In genomic region chr1:62294211-62294610, GRCh38 we compare ENCODE assay signal across 9 cellular contexts. TPM values are rescaled to one million over a fixed set of nuclear protein-coding genes. Genes with fewer than 3 reads are reported as not detected.
DNase-seq lines count a peak whose midpoint lies in the region; ATAC-seq, FAIRE-seq and TF ChIP-seq lines count a peak whose summit lies in the region.
"Had no signal": no experiment of that assay in that cellular context is flagged by ENCODE, and none has a peak within 500 bp of the region (broad histone marks: within the 10 kb centered on the region; RNA-seq: fewer than 3 reads in every experiment).

No MANE protein-coding gene starts in this region.

- TF ChIP-seq CTCF in A549 (IDR thresholded peaks at IDR 0.05) (no peak), fibroblast of mammary gland (conservative IDR thresholded peaks at IDR 0.05; ENCODE audit: control insufficient read depth, insufficient read depth, low read depth, low read length) (peak; percentile 23)

- CTCF ChIA-PET in A549 (lab: Yijun Ruan, JAX) = interaction anchor here (0.6 to 2.1 kb wide), 7 partner anchors 9 to 113 kb away, joined by 3 to 12 read pairs (median 3); no protein-coding TSS in a partner anchor

- no peak for TF ChIP-seq EP300 in A549 (IDR thresholded peaks at IDR 0.05)

- no peak overlapping the region for H3K4me2 ChIP-seq in A549

- POLR2A ChIA-PET in A549 (lab: Yijun Ruan, JAX) = interaction anchor here (1.1 kb wide), 1 partner anchor 142 kb away, joined by 3 read pairs; no protein-coding TSS in a partner anchor

- WGBS in A549 (ENCODE audit: missing lambda C conversion rate) = 37% methylated on average over 4 of the region's 5 CpGs

- DNase-seq in A549 (ENCODE audit: low read depth in 1 of 2, low spot score in 1 of 2) = peak; percentile 19 to 22
- DNase-seq in ELF-1 (ENCODE audit: low read depth, low spot score) = peak; percentile 70
- peak; percentile 55 for DNase-seq in NCI-H69 (lab: John Stamatoyannopoulos, UW)
- peak; percentile 5 for DNase-seq in fibroblast of mammary gland (ENCODE audit: low read depth)
- DNase-seq in NCI-H2081 treated with DMSO at 0.1 percent for 48 hours (lab: John Stamatoyannopoulos, UW) = no peak
- no peak for DNase-seq in activated gamma-delta T cell treated with Interleukin-2 at 50 U/mL for 16 hours

- H3K27ac ChIP-seq in A549 = no peak overlapping the region

- H3K4me3 ChIP-seq in A549 (no peak overlapping the region), fibroblast of mammary gland (ENCODE audit: control insufficient read depth, low read depth, low read length) (no peak overlapping the region)
- H3K4me3 ChIP-seq: GM12878 had no signal

- no peaks in the 10 kb centered on the region for H3K9me3 ChIP-seq in A549

- ATAC-seq in A549 = peak; percentile 62 to 85; a peak in 4 of 6 replicates
- ATAC-seq in GM18502 (IDR thresholded peaks at IDR 0.05; ENCODE audit: poor library complexity, unreplicated experiment) = no peak
- ATAC-seq in HG02610 (IDR thresholded peaks at IDR 0.05; ENCODE audit: unreplicated experiment) = no peak
- ATAC-seq: GM12878 had no signal

- TF ChIP-seq RAD21 in A549 (conservative IDR thresholded peaks at IDR 0.05 in 1 of 2, IDR thresholded peaks at IDR 0.05 in 1 of 2) = peak in 1 of 2 experiments; percentile 55; a peak in 4 of 5 replicates

- no peaks in the 10 kb centered on the region for H3K4me1 ChIP-seq in A549

- TF ChIP-seq POLR2A in A549 (IDR thresholded peaks at IDR 0.05; ENCODE audit: low read length) = no peak

- FAIRE-seq in A549 (lab: Jason Lieb, UNC) = no peak
- FAIRE-seq: GM12878 had no signal

TF ChIP-seq in A549, 52 proteins besides CTCF, POLR2A, EP300 and RAD21:
- TF ChIP-seq SREBF2 (IDR thresholded peaks at IDR 0.05) = no peak
- no peak for TF ChIP-seq RCOR1 (IDR thresholded peaks at IDR 0.05; ENCODE audit: low read depth, low read length)
- TF ChIP-seq SMC3 (IDR thresholded peaks at IDR 0.05) = peak; percentile 37; the same call in 2 of the 3 replicates
- TF ChIP-seq HES2 (IDR thresholded peaks at IDR 0.05) = no peak
- no peak for TF ChIP-seq HDAC2 (IDR thresholded peaks at IDR 0.05)
TF ChIP-seq in A549: peak in this region for 1.

RNA-seq across cellular contexts. Expression of gene KANK4, which starts 25.0 kb away (rescaled TPM):
- 0.57 and 0.66 TPM in 2 replicates for polyA plus RNA-seq in A549 (2011; rRNA removed)
- 0.29 and 0.40 TPM in 2 replicates for polyA plus RNA-seq in A549 (2012; cell fraction: cytosol; rRNA removed)
- polyA plus RNA-seq in A549 (2012; cell fraction: nucleus; rRNA removed) = 0.40 TPM in 2 replicates
- 0.54 to 0.81 TPM (median 0.62 TPM) in 3 replicates for polyA plus RNA-seq in A549 (2017; fragmentation: RNase III; extraction: RNeasy Plus Mini Kit Qiagen cat#74134 plus additional on column Dnase treatment)
- polyA minus RNA-seq in A549 (2011; rRNA and poly(A)+ RNA removed) = 0.58 and 1.2 TPM in 2 replicates
- polyA plus RNA-seq: GM12878 had no signal

Comparison
In these comparisons a context has a peak if more than half of its experiments do, and no peak if none do; other contexts are left out.
1. ATAC-seq: peak in A549 (2 of 2); none in GM18502 (single experiment) and HG02610 (single experiment).
2. DNase-seq: peak in A549 (2 of 2), ELF-1 (single experiment), NCI-H69 (single experiment) and fibroblast of mammary gland (single experiment); none in NCI-H2081 treated with DMSO at 0.1 percent for 48 hours (single experiment) and activated gamma-delta T cell treated with Interleukin-2 at 50 U/mL for 16 hours (single experiment).